ENCODE assay signal across 16 cellular contexts in the genomic region with DNA sequence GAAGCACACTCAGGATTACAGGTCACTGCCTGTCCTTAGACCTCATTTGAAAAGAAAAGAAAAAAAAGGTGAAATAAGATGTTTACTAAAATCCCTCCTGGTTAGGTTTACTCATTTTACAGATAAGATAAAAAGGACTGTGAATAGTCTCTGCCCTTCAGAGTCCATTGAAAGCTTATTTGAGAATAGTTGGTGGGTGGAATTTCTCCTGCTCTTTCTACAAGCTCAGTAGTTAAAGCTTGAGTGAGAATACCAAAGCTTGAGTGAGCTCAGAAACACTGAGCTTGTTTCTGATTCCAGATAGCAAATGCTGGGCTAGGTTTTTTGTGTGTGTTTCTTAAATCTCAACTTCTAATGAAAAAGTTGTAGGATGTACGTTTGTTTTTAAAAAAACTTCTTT.
DNase-seq lines count a peak whose midpoint lies in the region; FAIRE-seq and TF ChIP-seq lines count a peak whose summit lies in the region.
"Had no signal": no experiment of that assay in that cellular context is flagged by ENCODE, and none has a peak within 500 bp of the region (broad histone marks: within the 10 kb centered on the region; RNA-seq: fewer than 3 reads in every experiment).

No MANE protein-coding gene starts in this region.

- H3K27me3 ChIP-seq in HUES48 (ENCODE audit: control insufficient read depth, insufficient read depth, low read length) (no peaks in the 10 kb centered on the region), PC-9 (ENCODE audit: insufficient read depth, low read depth) (no peaks in the 10 kb centered on the region), testis (no peaks in the 10 kb centered on the region), small intestine (ENCODE audit: control insufficient read depth in 2 of 2, insufficient read depth in 2 of 2, low read length in 2 of 2) (no peaks in the 10 kb centered on the region)
- H3K27me3 ChIP-seq: BLaER1 treated with 17β-estradiol and CSF1 and Interleukin-3, amounts not matched to agents 10 nM and 100 nM had no signal

- H3K27ac ChIP-seq in HUES48 (ENCODE audit: low read depth, low read length) (peak overlapping the region; percentile 24), PC-9 (no peak overlapping the region), mesodermal cell (ENCODE audit: low read depth, low read length, severe bottlenecking) (peak overlapping the region; percentile 12), testis (peak overlapping the region; percentile 25 to 69), substantia nigra (ENCODE audit: low read depth, low read length, poor library complexity, severe bottlenecking) (no peak overlapping the region), small intestine (ENCODE audit: low read depth in 1 of 2, low read length in 1 of 2) (no peak overlapping the region)
- H3K27ac ChIP-seq: BLaER1 treated with 17β-estradiol and CSF1 and Interleukin-3, amounts not matched to agents 10 nM and 100 nM had no signal

- H3K36me3 ChIP-seq in HUES48 (ENCODE audit: control insufficient read depth, insufficient read depth, low read length) (no peaks in the 10 kb centered on the region), PC-9 (ENCODE audit: low read depth) (no peaks in the 10 kb centered on the region), mesodermal cell (ENCODE audit: control insufficient read depth, insufficient read depth, low read length) (no peaks in the 10 kb centered on the region), testis (ENCODE audit: low read depth, missing control alignments) (no peaks in the 10 kb centered on the region), small intestine (ENCODE audit: control insufficient read depth in 2 of 2, insufficient read depth in 2 of 2, low read length in 2 of 2) (no peaks in the 10 kb centered on the region)
- H3K36me3 ChIP-seq: HAP-1 had no signal

- H3F3A ChIP-seq in PC-9 (ENCODE audit: insufficient read depth, low read depth): no peaks in the 10 kb centered on the region

- no peaks in the 10 kb centered on the region for H3K9me2 ChIP-seq in PC-9 (ENCODE audit: insufficient read depth)

- H4K20me1 ChIP-seq in PC-9 (ENCODE audit: insufficient read depth): no peaks in the 10 kb centered on the region

- WGBS in mesodermal cell (ENCODE audit: insufficient coverage in 2 of 2), 2 experiments: no CpG with 5 or more reads among the region's 1 CpG
- WGBS in testis, 2 donors: 62 to 64% methylated on average over 1 of the region's 1 CpG
- 39 to 47% (median 44%) methylated on average over 1 of the region's 1 CpG for WGBS in small intestine, 3 donors

- no peak overlapping the region for H3K4me2 ChIP-seq in PC-9
- H3K4me2 ChIP-seq: BLaER1 treated with 17β-estradiol and CSF1 and Interleukin-3, amounts not matched to agents 10 nM and 100 nM had no signal

- no peak for TF ChIP-seq POLR2A in testis (IDR thresholded peaks at IDR 0.05)

- H3K9me3 ChIP-seq in HUES48 (ENCODE audit: control insufficient read depth, insufficient read depth, low read length): no peaks in the 10 kb centered on the region
- no peaks in the 10 kb centered on the region for H3K9me3 ChIP-seq in PC-9 (ENCODE audit: insufficient read depth, low read depth)
- H3K9me3 ChIP-seq in mesodermal cell (ENCODE audit: control insufficient read depth, low read length): no peaks in the 10 kb centered on the region
- H3K9me3 ChIP-seq in testis: no peaks in the 10 kb centered on the region
- no peaks in the 10 kb centered on the region for H3K9me3 ChIP-seq in small intestine (ENCODE audit: control insufficient read depth, low read depth)
- H3K9me3 ChIP-seq: BLaER1 treated with 17β-estradiol and CSF1 and Interleukin-3, amounts not matched to agents 10 nM and 100 nM; HAP-1 had no signal

- H3K4me3 ChIP-seq in HUES48 (ENCODE audit: low read depth, low read length) (no peak overlapping the region), PC-9 (no peak overlapping the region), mesodermal cell (ENCODE audit: extremely low read depth, insufficient read depth, low read length, poor library complexity, severe bottlenecking) (no peak overlapping the region), testis (no peak overlapping the region), small intestine (ENCODE audit: low read depth in 1 of 2, low read length in 2 of 2) (no peak overlapping the region)
- H3K4me3 ChIP-seq: BLaER1 treated with 17β-estradiol and CSF1 and Interleukin-3, amounts not matched to agents 10 nM and 100 nM; HAP-1 had no signal

- no peak for TF ChIP-seq CTCF in PC-9 (conservative IDR thresholded peaks at IDR 0.05)
- no peak for TF ChIP-seq CTCF in testis (IDR thresholded peaks at IDR 0.05)

- intact Hi-C loops in PC-9 (cut with micrococcal nuclease; ENCODE audit: unreplicated experiment): no loop called here
- intact Hi-C loops in testis (cut with DNase I; ENCODE audit: low total_unique reads): no loop called here

- FAIRE-seq in small intestine (lab: Jason Lieb, UNC): no peak
- FAIRE-seq: G401.6, GM12892, H1 had no signal

- DNase-seq in PC-9 (no peak), testis (no peak), substantia nigra (lab: John Stamatoyannopoulos, UW) (no peak), NCI-H2227 treated with DMSO at 0.1 percent for 48 hours (lab: John Stamatoyannopoulos, UW) (no peak), small intestine (no peak)
- DNase-seq: ACHN; CD4-positive, alpha-beta T cell; DMS79 treated with DMSO at 0.1 percent for 48 hours; EL had no signal

- no TSS peak for BruUV-seq in PC-9 (replicated peaks; lab: Mats Ljungman, UMichigan)

- peak overlapping the region; percentile 19; the same call in 1 of the 2 replicates for H2AFZ ChIP-seq in PC-9

- CTCF ChIA-PET in PC-9 (lab: Charles Lee): no interaction called here

- H3K4me1 ChIP-seq in HUES48 (ENCODE audit: control insufficient read depth, insufficient read depth, low read length) (0 out of 2 replicates have a peak, but pooled peaks cover 4% of the 10 kb centered on the region), PC-9 (replicated peaks; ENCODE audit: insufficient read depth) (no peaks in the 10 kb centered on the region), mesodermal cell (ENCODE audit: control insufficient read depth, insufficient read depth, low read length, poor library complexity, severe bottlenecking) (no peaks in the 10 kb centered on the region), testis (peaks cover 4% of the 10 kb centered on the region), small intestine (ENCODE audit: control insufficient read depth in 2 of 2, insufficient read depth in 1 of 2, low read depth in 1 of 2, low read length in 1 of 2) (no peaks in the 10 kb centered on the region)
- H3K4me1 ChIP-seq: BLaER1 treated with 17β-estradiol and CSF1 and Interleukin-3, amounts not matched to agents 10 nM and 100 nM had no signal

- POLR2A ChIA-PET in PC-9 (lab: Charles Lee; ENCODE audit: unreplicated experiment): interaction anchor here (0.6 kb wide), 1 partner anchor 117 kb away, joined by 5 read pairs; no protein-coding TSS in a partner anchor

- no peak overlapping the region for H3K9ac ChIP-seq in HUES48 (ENCODE audit: low read depth, low read length)
- H3K9ac ChIP-seq: BLaER1 treated with 17β-estradiol and CSF1 and Interleukin-3, amounts not matched to agents 10 nM and 100 nM had no signal

- H3K79me2 ChIP-seq in PC-9 (ENCODE audit: low read depth): no peaks in the 10 kb centered on the region

Comparison
In these comparisons a context has a peak if more than half of its experiments do, and no peak if none do; other contexts are left out.
1. H3K27ac ChIP-seq: peak in HUES48 (single experiment), mesodermal cell (single experiment) and testis (2 of 2); none in PC-9 (single experiment), substantia nigra (single experiment) and small intestine (0 of 2).